ENCODE assay signal across 8 cellular contexts in the genomic region with DNA sequence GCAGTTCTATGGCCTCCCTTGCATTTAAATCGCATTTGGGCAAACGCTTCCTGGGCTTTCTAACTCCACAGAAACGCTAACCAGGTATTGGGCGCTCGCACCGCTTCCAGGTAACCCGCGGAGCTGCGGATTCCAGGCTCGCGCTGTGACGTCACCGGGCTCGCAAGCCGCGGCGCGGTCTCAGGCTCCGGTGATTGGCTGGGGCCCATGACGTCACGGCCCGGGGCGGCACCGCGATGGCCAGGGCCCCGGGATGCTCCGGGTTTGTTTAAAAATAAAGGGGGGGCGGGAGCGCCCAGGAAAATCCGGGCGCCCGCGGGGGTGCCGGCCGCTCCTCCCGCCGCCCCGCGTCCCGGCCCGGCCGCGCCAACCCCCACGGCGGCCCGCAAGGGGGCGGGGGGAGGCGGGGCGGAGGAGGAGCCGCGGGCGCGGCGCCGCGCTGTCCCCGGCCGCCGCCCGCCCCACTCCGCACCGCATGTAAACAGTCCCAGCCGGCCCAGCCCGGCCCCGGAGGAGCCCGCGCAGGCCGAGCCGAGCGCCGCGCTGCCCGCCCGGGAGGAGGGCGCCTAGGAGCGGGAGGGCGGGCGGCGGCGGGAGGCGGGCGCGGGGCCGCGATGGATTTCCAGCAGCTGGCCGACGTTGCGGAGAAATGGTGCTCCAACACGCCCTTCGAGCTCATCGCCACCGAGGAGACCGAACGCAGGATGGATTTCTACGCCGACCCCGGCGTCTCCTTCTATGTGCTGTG. TPM values are rescaled to one million over a fixed set of nuclear protein-coding genes. Genes with fewer than 3 reads are reported as not detected.
DNase-seq lines count a peak whose midpoint lies in the region; ATAC-seq and TF ChIP-seq lines count a peak whose summit lies in the region.

A gene (plus strand): TSS at position 464 of the 748 bp plus-strand sequence. CDS start 151 bp downstream, at position 615.

- H3K9me3 ChIP-seq in SU-DHL-6 (ENCODE audit: insufficient read depth, low read length) = no peaks in the 10 kb centered on the region

- peak within 1 kb of the TSS; percentile 87 for H3K4me3 Mint-ChIP-seq in osteocyte (ENCODE audit: unreplicated experiment)

- intact Hi-C loops in Right ventricle myocardium superior (cut with DNase I) = no loop called here

- no peaks in the 10 kb centered on the region for H3K27me3 ChIP-seq in SU-DHL-6 (ENCODE audit: low read length)

- peaks cover 7% of the 10 kb centered on the region for H3K4me1 Mint-ChIP-seq in osteocyte (ENCODE audit: unreplicated experiment)

- H3K9me2 ChIP-seq in SU-DHL-6 (replicated peaks; ENCODE audit: insufficient read depth, low read length) = no peaks in the 10 kb centered on the region

- H3K4me2 ChIP-seq in SU-DHL-6 (ENCODE audit: low read depth, low read length, poor library complexity, severe bottlenecking) = peak within 1 kb of the TSS; percentile 87

- peak; percentile 88 for ATAC-seq in HG02588 (IDR thresholded peaks at IDR 0.05; ENCODE audit: unreplicated experiment)
- peak; percentile 88 for ATAC-seq in Right ventricle myocardium superior (ENCODE audit: poor library complexity)

- no peaks in the 10 kb centered on the region for H3K79me2 ChIP-seq in SU-DHL-6 (ENCODE audit: insufficient read depth, low read length)

- 0 out of 2 replicates have a peak, but pooled peaks cover 6% of the 10 kb centered on the region for H3F3A ChIP-seq in SU-DHL-6 (ENCODE audit: insufficient read depth)

- H4K20me1 ChIP-seq in SU-DHL-6 (ENCODE audit: low read depth, low read length) = no peaks in the 10 kb centered on the region

- peak within 1 kb of the TSS; percentile 76 for H3K27ac Mint-ChIP-seq in osteocyte (ENCODE audit: unreplicated experiment)

- H3K27me3 Mint-ChIP-seq in osteocyte (ENCODE audit: unreplicated experiment) = no peaks in the 10 kb centered on the region

- H2AFZ ChIP-seq in SU-DHL-6 (ENCODE audit: low read depth, low read length, severe bottlenecking) = peak within 1 kb of the TSS; percentile 93

- peak; percentile 55 for DNase-seq in GM04504 (ENCODE audit: low read depth)
- DNase-seq in NCI-H1048 (lab: John Stamatoyannopoulos, UW) = peak; percentile 36
- DNase-seq in activated naive CD8-positive, alpha-beta T cell treated with anti-CD3 and anti-CD28 coated beads, Interleukin-2, amount 50 U/mL, for 16 hours (ENCODE audit: low read depth, low spot score) = peak; percentile 57
- DNase-seq in Right ventricle myocardium superior = peak; percentile 95
- DNase-seq in osteocyte (ENCODE audit: extremely low spot score, unreplicated experiment) = peak; percentile 92

- no peaks in the 10 kb centered on the region for H3K9me3 Mint-ChIP-seq in osteocyte (ENCODE audit: unreplicated experiment)

- H3K27ac ChIP-seq in SU-DHL-6 (ENCODE audit: low read depth, low read length) = no peak within 1 kb of the TSS
- peak within 1 kb of the TSS; percentile 92 for H3K27ac ChIP-seq in temporal lobe (ENCODE audit: low read depth, low read length)

- H3K36me3 Mint-ChIP-seq in osteocyte (ENCODE audit: unreplicated experiment) = peaks cover under 1% of the 10 kb centered on the region

- H3K36me3 ChIP-seq in SU-DHL-6 (ENCODE audit: low read length) = no peaks in the 10 kb centered on the region

- peak within 1 kb of the TSS; percentile 89 for H3K4me3 ChIP-seq in SU-DHL-6 (ENCODE audit: insufficient read depth, low read length, poor library complexity, severe bottlenecking)

- peak within 1 kb of the TSS; percentile 51 for H3K9ac ChIP-seq in SU-DHL-6 (ENCODE audit: low read length)

- TF ChIP-seq CTCF in SU-DHL-6 (IDR thresholded peaks at IDR 0.05; ENCODE audit: insufficient read depth, low read length, poor library complexity, severe bottlenecking) (no peak), osteocyte (IDR thresholded peaks at IDR 0.05) (no peak)

RNA-seq across cellular contexts. Expression of the gene that starts here (rescaled TPM):
- total RNA-seq in Right ventricle myocardium superior = 17.7 TPM
- total RNA-seq in osteocyte = 19.0 and 19.3 TPM in 2 replicates
- total RNA-seq in temporal lobe = 281 TPM

Comparison
In these comparisons a context has a peak if more than half of its experiments do, and no peak if none do; other contexts are left out.
1. RNA of the gene that starts here (total RNA-seq): 281 TPM in temporal lobe (single experiment); 19.0 to 19.3 TPM in osteocyte and 17.7 TPM in Right ventricle myocardium superior (single experiment); every median in the first group is over 10 times any median in the second.
2. DNase-seq: peak in every context shown above with its lines; median percentile 95 in Right ventricle myocardium superior; 92 in osteocyte; 57 in activated naive CD8-positive, alpha-beta T cell treated with anti-CD3 and anti-CD28 coated beads, Interleukin-2, amount 50 U/mL, for 16 hours; 55 in GM04504; 36 in NCI-H1048.